Comparison of ENCODE assay signal across 9 cellular contexts in the genomic region with DNA sequence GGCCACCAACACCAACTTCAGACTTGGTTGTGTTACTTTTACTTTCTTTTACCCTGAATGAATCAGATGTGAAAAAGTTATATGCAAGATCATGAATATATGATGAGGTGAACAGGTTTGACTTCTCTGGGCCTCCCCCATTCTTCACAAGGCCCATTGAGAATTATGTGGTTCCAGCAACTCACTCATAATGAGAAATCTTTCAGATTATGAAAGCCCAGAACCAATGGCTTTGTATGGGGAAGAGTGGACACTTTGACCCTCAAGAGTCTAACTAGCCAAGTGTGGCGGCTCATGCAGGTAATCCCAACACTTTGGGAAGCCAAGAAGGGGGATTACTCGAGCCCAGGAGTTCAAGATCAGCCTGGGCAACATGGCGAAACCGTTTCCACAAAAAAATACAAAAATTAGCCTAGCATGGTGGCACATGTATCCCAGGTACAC. TPM values are rescaled to one million over a fixed set of nuclear protein-coding genes. Genes with fewer than 3 reads are reported as not detected.
A peak's percentile ranks its signal among the peaks of the same experiment; 100 is the strongest.
DNase-seq lines count a peak whose midpoint lies in the region; ATAC-seq and TF ChIP-seq lines count a peak whose summit lies in the region.
"Had no signal": no experiment of that assay in that cellular context is flagged by ENCODE, and none has a peak within 500 bp of the region (broad histone marks: within the 10 kb centered on the region; RNA-seq: fewer than 3 reads in every experiment).

No MANE protein-coding gene starts in this region.

- no peaks in the 10 kb centered on the region for H3K27me3 Mint-ChIP-seq in activated naive CD8-positive, alpha-beta T cell treated with anti-CD3 and anti-CD28 coated beads, Interleukin-2, amount 50 U/mL, for 24 hours

- peaks cover 0 to 52% (median 21%) of the 10 kb centered on the region in 9 donors for H3K36me3 ChIP-seq in heart left ventricle

- ATAC-seq in GM18508 (IDR thresholded peaks at IDR 0.05; ENCODE audit: insufficient read depth, unreplicated experiment) (peak; percentile 62), GM19455 (IDR thresholded peaks at IDR 0.05; ENCODE audit: unreplicated experiment) (peak; percentile 36), HG03039 (IDR thresholded peaks at IDR 0.05; ENCODE audit: unreplicated experiment) (peak; percentile 70), heart left ventricle (no peak)
- ATAC-seq in activated naive CD8-positive, alpha-beta T cell treated with anti-CD3 and anti-CD28 coated beads, Interleukin-2, amount 50 U/mL, for 24 hours: peak; percentile 91

- no peak overlapping the region for H3K27ac ChIP-seq in heart left ventricle

- intact Hi-C loops in heart left ventricle (cut with DNase I): no loop called here

- 79 to 97% (median 93%) methylated on average over 4 of the region's 4 CpGs for WGBS in heart left ventricle, 4 donors

- TF ChIP-seq CTCF in heart left ventricle (IDR thresholded peaks at IDR 0.05): no peak

- no peaks in the 10 kb centered on the region for H3K9me3 Mint-ChIP-seq in activated naive CD8-positive, alpha-beta T cell treated with anti-CD3 and anti-CD28 coated beads, Interleukin-2, amount 50 U/mL, for 24 hours

- peak overlapping the region; percentile 70 for H3K27ac Mint-ChIP-seq in activated naive CD8-positive, alpha-beta T cell treated with anti-CD3 and anti-CD28 coated beads, Interleukin-2, amount 50 U/mL, for 24 hours

- H3K4me3 ChIP-seq in heart left ventricle: no peak overlapping the region

- H3K27me3 ChIP-seq in heart left ventricle: no peaks in the 10 kb centered on the region

- no peaks in the 10 kb centered on the region for H3K9me3 ChIP-seq in heart left ventricle

- peaks cover 0 to 11% (median 4%) of the 10 kb centered on the region in 12 donors for H3K4me1 ChIP-seq in heart left ventricle

- TF ChIP-seq POLR2A in heart left ventricle (IDR thresholded peaks at IDR 0.05): no peak

- H3K4me3 Mint-ChIP-seq in activated naive CD8-positive, alpha-beta T cell treated with anti-CD3 and anti-CD28 coated beads, Interleukin-2, amount 50 U/mL, for 24 hours: no peak overlapping the region

- H3K4me1 Mint-ChIP-seq in activated naive CD8-positive, alpha-beta T cell treated with anti-CD3 and anti-CD28 coated beads, Interleukin-2, amount 50 U/mL, for 24 hours: peaks cover 45% of the 10 kb centered on the region

- peaks cover 32% of the 10 kb centered on the region for H3K36me3 Mint-ChIP-seq in activated naive CD8-positive, alpha-beta T cell treated with anti-CD3 and anti-CD28 coated beads, Interleukin-2, amount 50 U/mL, for 24 hours (ENCODE audit: low read depth)

- no peak for DNase-seq in activated naive CD8-positive, alpha-beta T cell treated with anti-CD3 and anti-CD28 coated beads, Interleukin-2, amount 50 U/mL, for 24 hours
- no peak for DNase-seq in central memory CD4-positive, alpha-beta T cell
- DNase-seq in heart left ventricle (no peak), NCI-H82 treated with DMSO at 0.1 percent for 48 hours (lab: John Stamatoyannopoulos, UW; ENCODE audit: unreplicated experiment) (no peak)
- DNase-seq: NCI-H2029 had no signal

RNA-seq across cellular contexts. Expression of a gene that starts 16.1 kb away (rescaled TPM):
- 10 to 100 TPM; 47.4 to 82.2 (median 56.3) TPM for total RNA-seq in heart left ventricle
- 10 to 100 TPM in 1 of 2 donors, 1 to 10 TPM in 1; 8.6 to 12.5 TPM for polyA plus RNA-seq in heart left ventricle

RNA-seq across cellular contexts. Expression of a gene that starts 43.5 kb away (rescaled TPM):
- 10 to 100 TPM in 1 of 9 donors, 1 to 10 TPM in 8; 2.7 to 30.5 (median 7.0) TPM for total RNA-seq in heart left ventricle
- 1 to 10 TPM in 1 of 2 donors, under 1 TPM in 1; 0.99 to 7.5 TPM for polyA plus RNA-seq in heart left ventricle
- polyA plus RNA-seq: neural cell had no signal

Comparison
In these comparisons a context has a peak if more than half of its experiments do, and no peak if none do; other contexts are left out.
1. ATAC-seq: peak in GM18508 (single experiment), GM19455 (single experiment), HG03039 (single experiment) and activated naive CD8-positive, alpha-beta T cell treated with anti-CD3 and anti-CD28 coated beads, Interleukin-2, amount 50 U/mL, for 24 hours (single experiment); none in heart left ventricle (0 of 4).